In the genomic region with DNA sequence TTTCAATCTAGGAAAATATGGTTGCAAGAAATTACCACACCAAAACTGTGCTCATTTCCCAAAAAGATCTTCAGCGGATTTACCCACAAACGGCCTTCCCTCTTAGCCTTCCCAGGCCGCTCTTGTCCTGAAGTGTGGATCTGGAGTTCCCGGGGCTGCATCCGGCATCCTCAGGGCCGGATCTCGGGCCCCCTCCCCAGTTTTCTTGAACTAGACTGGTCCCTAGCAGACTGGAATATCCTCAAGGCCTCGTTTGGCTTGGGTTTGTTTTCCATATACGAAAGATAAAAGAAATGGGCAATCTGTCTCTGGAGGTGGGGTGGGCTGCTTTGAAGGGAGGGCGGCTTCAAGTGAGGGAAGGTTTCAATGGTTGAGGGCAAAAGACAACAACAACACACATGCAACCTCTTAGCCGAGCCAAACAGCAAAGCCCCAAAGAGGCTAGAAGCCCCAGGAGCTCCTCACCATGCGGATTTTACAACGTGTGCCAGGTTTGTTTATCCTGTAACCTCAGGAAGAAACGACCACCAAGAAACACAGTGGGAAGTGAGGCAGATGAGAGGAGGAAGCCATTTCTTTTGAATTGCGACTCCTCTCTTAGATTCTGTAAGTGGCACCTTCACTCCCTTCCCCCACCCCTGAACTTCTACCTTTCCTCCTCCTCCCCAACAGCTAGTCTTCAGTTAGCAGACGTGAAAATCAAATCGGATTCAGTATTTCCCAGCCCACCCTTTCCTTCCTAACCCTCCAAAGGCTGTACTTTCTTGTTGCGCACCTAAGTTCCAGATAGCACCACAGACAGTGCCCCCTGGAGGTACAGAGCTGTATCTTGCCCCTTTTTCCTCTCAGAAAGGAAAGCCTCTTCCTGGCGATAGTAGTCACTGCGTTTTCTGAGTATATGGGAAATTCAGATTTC, we compare ENCODE assay signal across 8 cellular contexts. TPM values are rescaled to one million over a fixed set of nuclear protein-coding genes. Genes with fewer than 3 reads are reported as not detected.
DNase-seq lines count a peak whose midpoint lies in the region; ATAC-seq, FAIRE-seq and TF ChIP-seq lines count a peak whose summit lies in the region.

No MANE protein-coding gene starts in this region.

- H3K4me3 ChIP-seq in astrocyte (ENCODE audit: insufficient read depth, low read depth, low read length) (no peak overlapping the region), trophoblast cell (ENCODE audit: low read depth, low read length) (no peak overlapping the region)

- no peak overlapping the region for H3K4ac ChIP-seq in trophoblast cell (ENCODE audit: low read depth, low read length)

- no peak overlapping the region for H4K91ac ChIP-seq in trophoblast cell (ENCODE audit: low read depth, low read length)

- H3K27me3 Mint-ChIP-seq in astrocyte (ENCODE audit: low read depth, unreplicated experiment), result peaks cover 75% of the 10 kb centered on the region

- no CpG with 5 or more reads among the region's 20 CpGs for WGBS in trophoblast cell (ENCODE audit: extremely low coverage, insufficient coverage, insufficient read length)

- H3K4me2 ChIP-seq in astrocyte (ENCODE audit: low read length) (no peak overlapping the region), trophoblast cell (ENCODE audit: low read length) (peak overlapping the region; percentile 45)

- H3K9ac ChIP-seq in astrocyte (ENCODE audit: low read length) (no peak overlapping the region), trophoblast cell (ENCODE audit: low read length) (no peak overlapping the region)

- H3K23ac ChIP-seq in trophoblast cell (ENCODE audit: low read length), result no peak overlapping the region

- no peaks in the 10 kb centered on the region for H3K36me3 Mint-ChIP-seq in astrocyte (ENCODE audit: low read depth, unreplicated experiment)

- H3K79me2 ChIP-seq in astrocyte (ENCODE audit: insufficient read depth, low read length) (no peaks in the 10 kb centered on the region), trophoblast cell (ENCODE audit: control insufficient read depth, insufficient read depth, low read length, poor library complexity) (no peaks in the 10 kb centered on the region)

- H3K4me1 Mint-ChIP-seq in astrocyte (ENCODE audit: low read depth, unreplicated experiment), result peaks cover 7% of the 10 kb centered on the region

- no peak overlapping the region for H3K4me3 Mint-ChIP-seq in astrocyte (ENCODE audit: unreplicated experiment)

- no peak overlapping the region for H2BK5ac ChIP-seq in trophoblast cell (ENCODE audit: low read depth, low read length, poor library complexity)

- no peak overlapping the region for H3K27ac Mint-ChIP-seq in astrocyte (ENCODE audit: unreplicated experiment)

- peak; percentile 14 for TF ChIP-seq CTCF in astrocyte (IDR thresholded peaks at IDR 0.05; ENCODE audit: insufficient read depth, low read depth, low read length)

- H2AFZ ChIP-seq in astrocyte (ENCODE audit: low read depth, low read length) (no peak overlapping the region), trophoblast cell (ENCODE audit: insufficient read depth, low read length, poor library complexity) (no peak overlapping the region)

- H3K36me3 ChIP-seq in astrocyte (ENCODE audit: insufficient read depth, low read length), result no peaks in the 10 kb centered on the region
- H3K36me3 ChIP-seq in trophoblast cell (ENCODE audit: control insufficient read depth in 1 of 2, insufficient read depth in 2 of 2, low read length in 2 of 2), result no peaks in the 10 kb centered on the region

- DNase-seq in astrocyte (ENCODE audit: low read depth), result no peak
- peak in 1 of 2 donors; percentile 18 for DNase-seq in trophoblast cell
- DNase-seq in stimulated activated naive CD4-positive, alpha-beta T cell treated with Interleukin-2 at 50 U/mL for 16 hours (lab: John Stamatoyannopoulos, UW), result no peak
- DNase-seq in activated CD4-positive, CD25-positive, alpha-beta regulatory T cell (lab: John Stamatoyannopoulos, UW), result no peak
- no peak for DNase-seq in AML-193 (lab: John Stamatoyannopoulos, UW)

- no peaks in the 10 kb centered on the region for H4K20me1 ChIP-seq in astrocyte (ENCODE audit: insufficient read depth, low read length)

- H3K9me3 Mint-ChIP-seq in astrocyte (ENCODE audit: unreplicated experiment), result no peaks in the 10 kb centered on the region

- H3K9me3 ChIP-seq in astrocyte (ENCODE audit: insufficient read depth, low read depth, low read length) (no peaks in the 10 kb centered on the region), trophoblast cell (ENCODE audit: insufficient read depth, low read depth, low read length) (peaks cover 3% of the 10 kb centered on the region)

- no peak overlapping the region for H3K14ac ChIP-seq in trophoblast cell (ENCODE audit: low read length)

- H4K8ac ChIP-seq in trophoblast cell (ENCODE audit: low read depth, low read length), result no peak overlapping the region

- H3K27ac ChIP-seq in astrocyte (ENCODE audit: low read depth, low read length), result no peak overlapping the region
- H3K27ac ChIP-seq in trophoblast cell (ENCODE audit: low read depth, low read length), result no peak overlapping the region

- FAIRE-seq in astrocyte (lab: Jason Lieb, UNC), result no peak

- no peaks in the 10 kb centered on the region for H3K79me1 ChIP-seq in trophoblast cell (ENCODE audit: low read length)

- H3K27me3 ChIP-seq in astrocyte (ENCODE audit: insufficient read depth, low read length) (peaks cover 15% of the 10 kb centered on the region), trophoblast cell (ENCODE audit: insufficient read depth, low read length) (peaks cover 33% of the 10 kb centered on the region)

- H3K18ac ChIP-seq in trophoblast cell (ENCODE audit: low read length), result no peak overlapping the region

- H2AK5ac ChIP-seq in trophoblast cell (ENCODE audit: low read length), result no peak overlapping the region

- ATAC-seq in GM19035 (IDR thresholded peaks at IDR 0.05; ENCODE audit: unreplicated experiment) (peak; percentile 75), HG03103 (IDR thresholded peaks at IDR 0.05; ENCODE audit: low read depth, unreplicated experiment) (peak; percentile 45), GM21619 (IDR thresholded peaks at IDR 0.05; ENCODE audit: unreplicated experiment) (no peak)

- no peak overlapping the region for H2BK12ac ChIP-seq in trophoblast cell (ENCODE audit: low read length)

- no peak overlapping the region for H2BK120ac ChIP-seq in trophoblast cell (ENCODE audit: insufficient read depth, low read length, poor library complexity)

- H3K4me1 ChIP-seq in astrocyte (ENCODE audit: insufficient read depth, low read length) (peaks cover 10% of the 10 kb centered on the region), trophoblast cell (ENCODE audit: control insufficient read depth in 1 of 2, insufficient read depth in 2 of 2, low read length in 2 of 2) (peaks cover 4 to 5% of the 10 kb centered on the region in 2 experiments)

- H4K12ac ChIP-seq in trophoblast cell (ENCODE audit: low read depth, low read length), result no peak overlapping the region

RNA-seq across cellular contexts. Expression of a gene that starts 2.6 kb away (rescaled TPM):
- total RNA-seq in astrocyte, result not detected in 2 replicates
- polyA plus RNA-seq in trophoblast cell (2013), result 1.6 and 1.7 TPM in 2 replicates

RNA-seq across cellular contexts. Expression of a gene that starts 6.6 kb away (rescaled TPM):
- total RNA-seq in astrocyte, result not detected in 2 replicates
- not detected in 2 replicates for polyA plus RNA-seq in trophoblast cell (2013)
